1 cellular context compared by ENCODE assay signal in the genomic region with DNA sequence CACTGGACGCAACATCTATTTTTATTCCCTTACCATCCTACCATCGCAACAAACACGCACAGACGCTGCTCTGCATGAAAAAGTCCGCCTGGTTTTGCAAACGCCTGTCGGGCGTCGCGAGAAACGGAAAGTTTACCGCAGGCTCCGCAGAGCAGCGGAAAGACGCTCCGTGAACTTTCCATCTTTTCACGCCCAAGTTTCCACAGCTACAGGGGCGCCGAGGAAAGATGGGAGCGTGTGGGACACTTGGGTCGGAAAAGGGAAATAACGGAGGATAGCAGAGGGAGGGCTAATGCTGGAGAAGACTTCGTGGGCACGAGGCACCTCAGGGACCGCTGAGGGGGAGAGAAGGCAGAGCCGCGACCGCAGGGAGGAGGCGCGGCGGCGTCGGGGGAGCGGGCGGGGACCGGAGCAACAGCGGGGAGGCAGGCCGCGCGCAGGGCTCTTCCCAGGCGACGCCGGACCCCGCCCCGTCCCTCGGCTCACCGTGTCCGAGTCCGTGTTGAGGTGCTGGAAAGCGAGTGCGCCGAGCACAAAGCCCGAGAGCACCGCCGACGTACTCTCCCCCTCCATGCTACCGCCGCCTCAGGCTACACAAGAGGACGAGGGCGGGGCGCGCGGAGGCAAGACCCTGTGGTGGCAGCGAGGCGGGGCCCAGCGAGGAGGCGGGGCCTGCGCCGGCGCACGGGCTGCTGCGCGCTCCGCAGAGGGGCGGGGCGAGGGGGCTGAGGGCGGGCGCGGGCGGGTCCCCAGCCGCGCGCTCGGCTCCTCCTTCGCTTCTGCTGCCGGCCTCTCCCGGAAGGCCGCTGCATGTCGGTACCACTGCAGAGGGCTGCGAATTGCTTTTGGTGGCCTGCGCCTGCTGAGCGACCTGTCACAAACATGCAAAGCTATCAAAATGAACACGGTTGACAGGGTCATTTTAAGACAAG.
A peak's percentile ranks its signal among the peaks of the same experiment; 100 is the strongest.
TF ChIP-seq lines count a peak whose summit lies in the region.

Gene ABRAXAS1 (minus strand): TSS at position 601 of the 932 bp plus-strand sequence. CDS start 28 bp downstream, at position 573.

TF ChIP-seq in K562, 482 proteins besides CTCF, POLR2A, EP300 and RAD21 (continued from another document and continues in another):
- peak; percentile 99 for TF ChIP-seq MGA (IDR thresholded peaks at IDR 0.05)
- TF ChIP-seq ZBTB40 (IDR thresholded peaks at IDR 0.05), result peak; percentile 62
- no peak for TF ChIP-seq ZBTB40 (CRISPR knock-in tag; IDR thresholded peaks at IDR 0.05)
- TF ChIP-seq, protein P1, sequence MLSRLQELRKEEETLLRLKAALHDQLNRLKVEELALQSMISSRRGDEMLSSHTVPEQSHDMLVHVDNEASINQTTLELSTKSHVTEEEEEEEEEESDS (CRISPR knock-in tag; IDR thresholded peaks at IDR 0.05), result no peak
- peak in 1 of 2 experiments; percentile 45; a peak in 1 of 4 replicates for TF ChIP-seq TEAD1 (CRISPR knock-in tag; IDR thresholded peaks at IDR 0.05)
- TF ChIP-seq ETV1 (tag; conservative IDR thresholded peaks at IDR 0.05; ENCODE audit: low read depth), result peak; percentile 44; the same call in 1 of the 2 replicates
- TF ChIP-seq ZNF398 (CRISPR knock-in tag; IDR thresholded peaks at IDR 0.05), result no peak
- TF ChIP-seq ZNF696 (CRISPR knock-in tag; conservative IDR thresholded peaks at IDR 0.05), result no peak
- TF ChIP-seq TOE1 (IDR thresholded peaks at IDR 0.05; ENCODE audit: borderline replicate concordance), result peak; percentile 80
- TF ChIP-seq TOE1 (CRISPR knock-in tag; IDR thresholded peaks at IDR 0.05; ENCODE audit: borderline replicate concordance, low read depth), result peak; percentile 82; the same call in 1 of the 2 replicates
- TF ChIP-seq, protein P2, sequence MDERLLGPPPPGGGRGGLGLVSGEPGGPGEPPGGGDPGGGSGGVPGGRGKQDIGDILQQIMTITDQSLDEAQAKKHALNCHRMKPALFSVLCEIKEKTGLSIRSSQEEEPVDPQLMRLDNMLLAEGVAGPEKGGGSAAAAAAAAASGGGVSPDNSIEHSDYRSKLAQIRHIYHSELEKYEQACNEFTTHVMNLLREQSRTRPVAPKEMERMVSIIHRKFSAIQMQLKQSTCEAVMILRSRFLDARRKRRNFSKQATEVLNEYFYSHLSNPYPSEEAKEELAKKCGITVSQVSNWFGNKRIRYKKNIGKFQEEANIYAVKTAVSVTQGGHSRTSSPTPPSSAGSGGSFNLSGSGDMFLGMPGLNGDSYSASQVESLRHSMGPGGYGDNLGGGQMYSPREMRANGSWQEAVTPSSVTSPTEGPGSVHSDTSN (CRISPR knock-in tag; IDR thresholded peaks at IDR 0.05; ENCODE audit: low read depth), result no peak
- TF ChIP-seq, protein P2 (tag; conservative IDR thresholded peaks at IDR 0.05; ENCODE audit: low read depth), result no peak
- peak; percentile 49; the same call in 1 of the 2 replicates for TF ChIP-seq OTX1 (CRISPR knock-in tag; IDR thresholded peaks at IDR 0.05)
- TF ChIP-seq CHD2 (IDR thresholded peaks at IDR 0.05; ENCODE audit: low read depth, low read length), result peak; percentile 44; the same call in 1 of the 2 replicates
- peak; percentile 50; the same call in 1 of the 2 replicates for TF ChIP-seq HES1 (IDR thresholded peaks at IDR 0.05; ENCODE audit: low read depth)
- no peak for TF ChIP-seq ETV6 (IDR thresholded peaks at IDR 0.05; ENCODE audit: borderline replicate concordance in 1 of 2, low read depth in 2 of 2, low read length in 1 of 2)
- TF ChIP-seq ETV6 (CRISPR knock-in tag; IDR thresholded peaks at IDR 0.05; ENCODE audit: borderline replicate concordance), result 0 out of 2 replicates have a peak, but pooled peaks have one; percentile 51
- TF ChIP-seq SAP30 (IDR thresholded peaks at IDR 0.05; ENCODE audit: borderline replicate concordance, insufficient read depth, low read depth, low read length, poor library complexity, severe bottlenecking), result peak; percentile 63
